ENCODE assay signal across 36 cellular contexts in the genomic region with DNA sequence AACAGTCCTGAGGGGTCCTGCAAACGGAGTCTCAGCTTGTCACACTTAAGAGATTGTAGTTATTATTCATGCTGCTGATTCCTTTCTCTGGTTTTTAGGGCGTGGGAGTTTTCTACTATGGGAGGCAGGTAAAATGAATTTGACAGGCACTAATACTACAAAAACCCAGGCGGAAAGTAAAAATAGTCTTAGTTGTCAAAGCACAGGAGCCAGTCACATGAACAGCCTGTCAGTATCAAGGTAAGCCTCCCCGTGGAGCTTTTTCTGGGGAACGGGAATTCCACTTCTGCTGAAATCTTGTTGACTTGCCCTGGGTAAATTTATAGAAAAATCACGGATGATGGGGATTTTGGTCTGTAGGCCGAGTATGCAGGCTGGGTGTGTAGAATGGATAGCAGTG.
"Had no signal": no experiment of that assay in that cellular context is flagged by ENCODE, and none has a peak within 500 bp of the region (broad histone marks: within the 10 kb centered on the region; RNA-seq: fewer than 3 reads in every experiment).

No MANE protein-coding gene starts in this region.

- H3K4me1 ChIP-seq: body of pancreas, breast epithelium had no signal

- H3K27ac Mint-ChIP-seq: activated naive CD4-positive, alpha-beta T cell treated with anti-CD3 and anti-CD28 coated beads for 36 hours; activated naive CD4-positive, alpha-beta T cell treated with anti-CD3 and anti-CD28 coated beads, Interleukin-2, amount 10 ng/mL, durations not matched to agents 7 days and 5 days; activated naive CD4-positive, alpha-beta T cell treated with anti-CD3 and anti-CD28 coated beads, Interleukin-2, amount 50 U/mL, for 24 hours; activated naive CD4-positive, alpha-beta T cell treated with anti-CD3 and anti-CD28 coated beads, Interleukin-2, amount 50 U/mL, for 72 hours; activated naive CD8-positive, alpha-beta T cell; activated naive CD8-positive, alpha-beta T cell treated with anti-CD3 and anti-CD28 coated beads for 36 hours; activated naive CD8-positive, alpha-beta T cell treated with anti-CD3 and anti-CD28 coated beads, Interleukin-2, amount 10 ng/mL, durations not matched to agents 7 days and 5 days; activated naive CD8-positive, alpha-beta T cell treated with anti-CD3 and anti-CD28 coated beads, Interleukin-2, amount 50 U/mL, for 24 hours; activated T-cell treated with anti-CD3 and anti-CD28 coated beads, Interleukin-2, amount 50 U/mL, for 24 hours; activated T-cell treated with anti-CD3 and anti-CD28 coated beads, Interleukin-2, amount 50 U/mL, for 72 hours; activated T-helper 1 cell treated with anti-CD3 and anti-CD28 coated beads, Interleukin-12 subunit alpha, Interleukin-12 subunit beta, Interleukin-2, Interleukin-4 antibody, amounts not matched to agents 30 ng/mL and 10 ng/mL and 1 ng/mL, durations not matched to agents 14 hours and 24 hours and 36 hours; activated T-helper 17 cell treated with anti-CD3 and anti-CD28 coated beads, Interleukin-2, amount 50 U/mL, for 72 hours; activated T-helper 2 cell treated with anti-CD3 and anti-CD28 coated beads, Interferon-gamma antibody, Interleukin-2, Interleukin-4, amounts not matched to agents 10 μg/mL and 5 μg/mL and 100 μg/mL, durations not matched to agents 14 hours and 24 hours and 36 hours had no signal

- H3K4me3 Mint-ChIP-seq: activated naive CD4-positive, alpha-beta T cell treated with anti-CD3 and anti-CD28 coated beads for 36 hours; activated naive CD4-positive, alpha-beta T cell treated with anti-CD3 and anti-CD28 coated beads, Interleukin-2, amount 10 ng/mL, durations not matched to agents 7 days and 5 days; activated naive CD4-positive, alpha-beta T cell treated with anti-CD3 and anti-CD28 coated beads, Interleukin-2, amount 50 U/mL, for 24 hours; activated naive CD8-positive, alpha-beta T cell; activated naive CD8-positive, alpha-beta T cell treated with anti-CD3 and anti-CD28 coated beads for 36 hours; activated naive CD8-positive, alpha-beta T cell treated with anti-CD3 and anti-CD28 coated beads, Interleukin-2, amount 10 ng/mL, durations not matched to agents 7 days and 5 days; activated naive CD8-positive, alpha-beta T cell treated with anti-CD3 and anti-CD28 coated beads, Interleukin-2, amount 50 U/mL, for 24 hours; activated T-cell treated with anti-CD3 and anti-CD28 coated beads, Interleukin-2, amount 50 U/mL, for 24 hours; activated T-cell treated with anti-CD3 and anti-CD28 coated beads, Interleukin-2, amount 50 U/mL, for 4 hours; activated T-cell treated with anti-CD3 and anti-CD28 coated beads, Interleukin-2, amount 50 U/mL, for 72 hours; activated T-helper 1 cell treated with anti-CD3 and anti-CD28 coated beads, Interleukin-12 subunit alpha, Interleukin-12 subunit beta, Interleukin-2, Interleukin-4 antibody, amounts not matched to agents 30 ng/mL and 10 ng/mL and 1 ng/mL, durations not matched to agents 14 hours and 24 hours and 36 hours; activated T-helper 17 cell treated with anti-CD3 and anti-CD28 coated beads, Interleukin-2, amount 50 U/mL, for 72 hours; brain; central memory CD8-positive, alpha-beta T cell had no signal

- H3K9me3 Mint-ChIP-seq: activated naive CD4-positive, alpha-beta T cell treated with anti-CD3 and anti-CD28 coated beads for 36 hours; activated naive CD4-positive, alpha-beta T cell treated with anti-CD3 and anti-CD28 coated beads, Interleukin-2, amount 50 U/mL, for 24 hours; activated naive CD8-positive, alpha-beta T cell treated with anti-CD3 and anti-CD28 coated beads for 36 hours; activated naive CD8-positive, alpha-beta T cell treated with anti-CD3 and anti-CD28 coated beads, Interleukin-2, amount 10 ng/mL, durations not matched to agents 7 days and 5 days; activated naive CD8-positive, alpha-beta T cell treated with anti-CD3 and anti-CD28 coated beads, Interleukin-2, amount 50 U/mL, for 24 hours; activated T-cell treated with anti-CD3 and anti-CD28 coated beads, Interleukin-2, amount 50 U/mL, for 24 hours; activated T-cell treated with anti-CD3 and anti-CD28 coated beads, Interleukin-2, amount 50 U/mL, for 4 hours; activated T-helper 1 cell treated with anti-CD3 and anti-CD28 coated beads, Interleukin-12 subunit alpha, Interleukin-12 subunit beta, Interleukin-2, Interleukin-4 antibody, amounts not matched to agents 30 ng/mL and 10 ng/mL and 1 ng/mL, durations not matched to agents 14 hours and 24 hours and 36 hours; activated T-helper 17 cell treated with anti-CD3 and anti-CD28 coated beads, Interleukin-2, amount 50 U/mL, for 72 hours; activated T-helper 2 cell treated with anti-CD3 and anti-CD28 coated beads, Interferon-gamma antibody, Interleukin-2, Interleukin-4, amounts not matched to agents 10 μg/mL and 5 μg/mL and 100 μg/mL, durations not matched to agents 14 hours and 24 hours and 36 hours; central memory CD8-positive, alpha-beta T cell had no signal

- H3K36me3 Mint-ChIP-seq: activated naive CD4-positive, alpha-beta T cell treated with anti-CD3 and anti-CD28 coated beads, Interleukin-2, amount 10 ng/mL, durations not matched to agents 7 days and 5 days; activated naive CD4-positive, alpha-beta T cell treated with anti-CD3 and anti-CD28 coated beads, Interleukin-2, amount 50 U/mL, for 24 hours; activated naive CD4-positive, alpha-beta T cell treated with anti-CD3 and anti-CD28 coated beads, Interleukin-2, amount 50 U/mL, for 72 hours; activated naive CD8-positive, alpha-beta T cell; activated naive CD8-positive, alpha-beta T cell treated with anti-CD3 and anti-CD28 coated beads for 36 hours; activated naive CD8-positive, alpha-beta T cell treated with anti-CD3 and anti-CD28 coated beads, Interleukin-2, amount 10 ng/mL, durations not matched to agents 7 days and 5 days; brain had no signal

- H3K36me3 ChIP-seq: adrenal gland, ascending aorta, brain microvascular endothelial cell, breast epithelium, cardiac muscle cell had no signal

- H3K27ac ChIP-seq: adrenal gland, body of pancreas, brain microvascular endothelial cell, breast epithelium, cardiac muscle cell had no signal

- ATAC-seq: activated naive CD4-positive, alpha-beta T cell treated with anti-CD3 and anti-CD28 coated beads, Interleukin-2, amount 50 U/mL, for 72 hours; activated naive CD8-positive, alpha-beta T cell treated with anti-CD3 and anti-CD28 coated beads, Interleukin-2, amount 50 U/mL, for 24 hours; activated T-cell treated with anti-CD3 and anti-CD28 coated beads, Interleukin-2, amount 50 U/mL, for 4 hours; activated T-cell treated with anti-CD3 and anti-CD28 coated beads, Interleukin-2, amount 50 U/mL, for 72 hours; activated T-helper 17 cell treated with anti-CD3 and anti-CD28 coated beads, Interleukin-2, amount 50 U/mL, for 72 hours; body of pancreas had no signal

- H3K4me1 Mint-ChIP-seq: activated naive CD4-positive, alpha-beta T cell treated with anti-CD3 and anti-CD28 coated beads, Interleukin-2, amount 10 ng/mL, durations not matched to agents 7 days and 5 days; activated naive CD4-positive, alpha-beta T cell treated with anti-CD3 and anti-CD28 coated beads, Interleukin-2, amount 50 U/mL, for 24 hours; activated naive CD8-positive, alpha-beta T cell treated with anti-CD3 and anti-CD28 coated beads for 36 hours; activated naive CD8-positive, alpha-beta T cell treated with anti-CD3 and anti-CD28 coated beads, Interleukin-2, amount 10 ng/mL, durations not matched to agents 7 days and 5 days; activated naive CD8-positive, alpha-beta T cell treated with anti-CD3 and anti-CD28 coated beads, Interleukin-2, amount 50 U/mL, for 24 hours; activated T-helper 17 cell treated with anti-CD3 and anti-CD28 coated beads, Interleukin-2, amount 50 U/mL, for 72 hours; central memory CD8-positive, alpha-beta T cell had no signal

- DNase-seq: activated effector memory CD4-positive, alpha-beta T cell treated with anti-CD3 and anti-CD28 coated beads, Interleukin-2, amount 50 U/mL, for 16 hours; activated effector memory CD4-positive, alpha-beta T cell treated with Interleukin-2 at 50 U/mL for 16 hours; activated gamma-delta T cell; activated gamma-delta T cell treated with Interleukin-2 at 50 U/mL for 16 hours; activated naive CD4-positive, alpha-beta T cell; activated naive CD4-positive, alpha-beta T cell treated with anti-CD3 and anti-CD28 coated beads for 36 hours; activated naive CD4-positive, alpha-beta T cell treated with anti-CD3 and anti-CD28 coated beads, Interleukin-2, amount 10 ng/mL, durations not matched to agents 7 days and 5 days; activated naive CD4-positive, alpha-beta T cell treated with anti-CD3 and anti-CD28 coated beads, Interleukin-2, amount 50 U/mL, for 16 hours; activated naive CD4-positive, alpha-beta T cell treated with Interleukin-2 at 50 U/mL for 16 hours; activated naive CD8-positive, alpha-beta T cell treated with anti-CD3 and anti-CD28 coated beads for 36 hours; activated naive CD8-positive, alpha-beta T cell treated with anti-CD3 and anti-CD28 coated beads, Interleukin-2, amount 10 ng/mL, durations not matched to agents 7 days and 5 days; activated naive CD8-positive, alpha-beta T cell treated with anti-CD3 and anti-CD28 coated beads, Interleukin-2, amount 50 U/mL, for 24 hours; activated T-cell treated with anti-CD3 and anti-CD28 coated beads for 4 hours; activated T-cell treated with anti-CD3 and anti-CD28 coated beads, Interleukin-2, amount 50 U/mL, for 1 hour; activated T-cell treated with anti-CD3 and anti-CD28 coated beads, Interleukin-2, amount 50 U/mL, for 24 hours; activated T-cell treated with anti-CD3 and anti-CD28 coated beads, Interleukin-2, amount 50 U/mL, for 4 hours; activated T-cell treated with anti-CD3 and anti-CD28 coated beads, Interleukin-2, amount 50 U/mL, for 48 hours; activated T-cell treated with anti-CD3 and anti-CD28 coated beads, Interleukin-2, amount 50 U/mL, for 72 hours; amniotic stem cell; amygdala; body of pancreas; brain microvascular endothelial cell; central memory CD4-positive, alpha-beta T cell; cerebellar nuclear complex had no signal

- H3K27me3 Mint-ChIP-seq: activated naive CD4-positive, alpha-beta T cell treated with anti-CD3 and anti-CD28 coated beads, Interleukin-2, amount 10 ng/mL, durations not matched to agents 7 days and 5 days; activated naive CD8-positive, alpha-beta T cell; activated naive CD8-positive, alpha-beta T cell treated with anti-CD3 and anti-CD28 coated beads for 36 hours; activated naive CD8-positive, alpha-beta T cell treated with anti-CD3 and anti-CD28 coated beads, Interleukin-2, amount 50 U/mL, for 24 hours; central memory CD8-positive, alpha-beta T cell had no signal

- H3K4me3 ChIP-seq: adrenal gland, ascending aorta, body of pancreas, breast epithelium, cardiac muscle cell had no signal

- H3K27me3 ChIP-seq: adrenal gland, ascending aorta, body of pancreas, brain microvascular endothelial cell, breast epithelium, cardiac muscle cell had no signal

- H3K9me3 ChIP-seq: adrenal gland, ascending aorta, body of pancreas, breast epithelium had no signal
